8 cellular contexts compared by ENCODE assay signal in genomic region chr18:23133860-23134779, GRCh38. TPM values are rescaled to one million over a fixed set of nuclear protein-coding genes. Genes with fewer than 3 reads are reported as not detected.
DNase-seq lines count a peak whose midpoint lies in the region; ATAC-seq and TF ChIP-seq lines count a peak whose summit lies in the region.

No MANE protein-coding gene starts in this region.

- peak overlapping the region; percentile 93 for H3K4me3 Mint-ChIP-seq in Calu3 (ENCODE audit: low read depth, unreplicated experiment)
- peak overlapping the region; percentile 69 to 89 (median 82) for H3K4me3 Mint-ChIP-seq in naive thymus-derived CD8-positive, alpha-beta T cell

- intact Hi-C loops in Calu3 (cut with micrococcal nuclease; ENCODE audit: unreplicated experiment) (loop anchor here (1.0 to 5.0 kb wide), 5 partner anchors 57 to 278 kb away; no protein-coding TSS in a partner anchor), colonic mucosa (cut with DNase I) (no loop called here)

- POLR2A ChIA-PET in naive thymus-derived CD8-positive, alpha-beta T cell (lab: Charles Lee) = interaction anchor here (0.6 to 1.0 kb wide), 2 partner anchors 64 to 967 kb away, joined by 4 to 5 read pairs; no protein-coding TSS in a partner anchor

- peaks cover 31% of the 10 kb centered on the region for H3K4me1 Mint-ChIP-seq in Calu3 (ENCODE audit: low read depth, unreplicated experiment)
- H3K4me1 Mint-ChIP-seq in naive thymus-derived CD8-positive, alpha-beta T cell = peaks cover 4 to 28% (median 15%) of the 10 kb centered on the region in 4 donors

- BruUV-seq in Calu3 (replicated peaks; lab: Mats Ljungman, UMichigan) = TSS peak; percentile 41

- TF ChIP-seq CTCF in Calu3 (IDR thresholded peaks at IDR 0.05; ENCODE audit: unreplicated experiment) (no peak), colonic mucosa (IDR thresholded peaks at IDR 0.05) (no peak)

- no peaks in the 10 kb centered on the region for H3K9me3 ChIP-seq in colonic mucosa

- no peaks in the 10 kb centered on the region for H3K9me3 Mint-ChIP-seq in Calu3 (ENCODE audit: low read depth, unreplicated experiment)
- H3K9me3 Mint-ChIP-seq in naive thymus-derived CD8-positive, alpha-beta T cell = no peaks in the 10 kb centered on the region

- no peaks in the 10 kb centered on the region for H3K27me3 Mint-ChIP-seq in Calu3 (ENCODE audit: unreplicated experiment)
- H3K27me3 Mint-ChIP-seq in naive thymus-derived CD8-positive, alpha-beta T cell = peaks cover 24 to 56% (median 34%) of the 10 kb centered on the region in 5 donors

- ATAC-seq in GM19468 (IDR thresholded peaks at IDR 0.05; ENCODE audit: extremely low read depth, unreplicated experiment) = peak; percentile 43
- ATAC-seq in naive thymus-derived CD8-positive, alpha-beta T cell = peak; percentile 23 to 34
- ATAC-seq in GM18517 (IDR thresholded peaks at IDR 0.05; ENCODE audit: unreplicated experiment) = no peak

- no peaks in the 10 kb centered on the region for H3K27me3 ChIP-seq in colonic mucosa

- no peaks in the 10 kb centered on the region for H3K36me3 ChIP-seq in colonic mucosa

- no peak overlapping the region for H3K27ac ChIP-seq in colonic mucosa

- peaks cover 10% of the 10 kb centered on the region for H3K4me1 ChIP-seq in colonic mucosa

- peak overlapping the region; percentile 39 to 63 for H3K9ac ChIP-seq in colonic mucosa (ENCODE audit: low read depth in 2 of 2, low read length in 2 of 2)

- H3K27ac Mint-ChIP-seq in Calu3 (ENCODE audit: unreplicated experiment) = peak overlapping the region; percentile 92
- H3K27ac Mint-ChIP-seq in naive thymus-derived CD8-positive, alpha-beta T cell = peak overlapping the region in 1 of 10 donors; percentile 29

- no peak overlapping the region for H3K4me3 ChIP-seq in colonic mucosa

- CTCF ChIA-PET in Calu3 (lab: Charles Lee) = interaction anchor here (0.6 to 2.0 kb wide), 12 partner anchors 10 to 320 kb away, joined by 3 to 16 read pairs (median 3); no protein-coding TSS in a partner anchor

- peaks cover 40% of the 10 kb centered on the region for H3K36me3 Mint-ChIP-seq in Calu3 (ENCODE audit: insufficient read depth, unreplicated experiment)
- H3K36me3 Mint-ChIP-seq in naive thymus-derived CD8-positive, alpha-beta T cell = no peaks in the 10 kb centered on the region

- DNase-seq in Calu3 (peak; percentile 83), Kasumi-1 (lab: John Stamatoyannopoulos, UW) (peak; percentile 25 to 37), SK-N-DZ (ENCODE audit: low spot score) (peak; percentile 73), colonic mucosa (peak; percentile 71), ecto neural progenitor cell (ENCODE audit: low spot score) (no peak)
- peak in 3 of 10 donors; percentile 6 to 13 (median 7) for DNase-seq in naive thymus-derived CD8-positive, alpha-beta T cell

RNA-seq across cellular contexts. Expression of gene CABLES1, which starts 1.2 kb away (rescaled TPM):
- total RNA-seq in Calu3 (2022) = 16.2 and 16.9 TPM in 2 replicates
- 5.9 and 7.2 TPM in 2 replicates for polyA plus RNA-seq in SK-N-DZ (2014; cell fraction: cytosol; rRNA removed)
- polyA plus RNA-seq in SK-N-DZ (2014; cell fraction: nucleus; rRNA removed) = 4.8 and 6.3 TPM in 2 replicates
- total RNA-seq in colonic mucosa = 1 to 10 TPM; 4.2 to 6.2 TPM
- total RNA-seq in naive thymus-derived CD8-positive, alpha-beta T cell = under 1 TPM; 0.82 to 0.99 TPM
- not detected for polyA plus RNA-seq in naive thymus-derived CD8-positive, alpha-beta T cell
